In the genomic region with DNA sequence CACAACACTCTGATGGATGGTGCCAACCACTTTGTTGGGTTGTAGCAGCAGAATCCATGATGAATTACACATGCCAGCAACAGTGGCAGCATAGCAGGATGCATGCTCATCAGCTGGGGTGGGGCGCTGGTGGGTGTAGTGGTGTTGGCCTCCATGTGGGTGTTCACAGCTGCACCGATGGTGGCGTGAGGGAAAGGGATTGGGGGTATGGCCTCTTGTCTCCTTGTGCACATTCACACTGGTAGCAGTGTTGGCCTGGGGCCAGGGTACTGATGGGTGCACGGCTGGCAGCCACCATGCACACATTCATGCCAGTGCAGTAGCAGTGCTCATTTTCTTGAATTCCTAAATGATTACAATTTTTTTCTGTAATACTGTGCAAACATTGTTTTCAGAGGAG, we compare ENCODE assay signal across 17 cellular contexts.
DNase-seq lines count a peak whose midpoint lies in the region; ATAC-seq and TF ChIP-seq lines count a peak whose summit lies in the region.
"Had no signal": no experiment of that assay in that cellular context is flagged by ENCODE, and none has a peak within 500 bp of the region (broad histone marks: within the 10 kb centered on the region; RNA-seq: fewer than 3 reads in every experiment).

No MANE protein-coding gene starts in this region.

- no peak overlapping the region for H3K27ac ChIP-seq in H9 (ENCODE audit: insufficient read length, low read depth, low read length)
- H3K27ac ChIP-seq in WERI-Rb-1 = no peak overlapping the region
- no peak overlapping the region for H3K27ac ChIP-seq in neuronal stem cell (replicated peaks; ENCODE audit: low read length)
- no peak overlapping the region for H3K27ac ChIP-seq in spleen
- H3K27ac ChIP-seq: BLaER1 treated with 17β-estradiol and CSF1 and Interleukin-3, amounts not matched to agents 10 nM and 100 nM; SJSA1 had no signal

- no peaks in the 10 kb centered on the region for H3K27me3 Mint-ChIP-seq in H9 (ENCODE audit: low read depth)
- no peaks in the 10 kb centered on the region for H3K27me3 Mint-ChIP-seq in stimulated activated memory B cell treated with anti-CD40 and anti-IgM and Interleukin-4, amounts not matched to agents 10 μg/mL and 1 μg/mL and 100 μg/mL, for 72 hours
- no peaks in the 10 kb centered on the region for H3K27me3 Mint-ChIP-seq in activated CD4-positive, alpha-beta T cell treated with anti-CD3 and anti-CD28 coated beads for 36 hours
- H3K27me3 Mint-ChIP-seq: CD4-positive, alpha-beta memory T cell had no signal

- no peaks in the 10 kb centered on the region for H3K9me3 Mint-ChIP-seq in H9
- H3K9me3 Mint-ChIP-seq in stimulated activated memory B cell treated with anti-CD40 and anti-IgM and Interleukin-4, amounts not matched to agents 10 μg/mL and 1 μg/mL and 100 μg/mL, for 72 hours = peaks cover 10% of the 10 kb centered on the region
- H3K9me3 Mint-ChIP-seq in activated CD4-positive, alpha-beta T cell treated with anti-CD3 and anti-CD28 coated beads for 36 hours (ENCODE audit: low read depth) = peaks cover 3% of the 10 kb centered on the region

- H4K91ac ChIP-seq in H9 (ENCODE audit: insufficient read length, low read depth, low read length) (no peak overlapping the region), neuronal stem cell (ENCODE audit: low read depth, low read length, poor library complexity) (no peak overlapping the region)

- no peaks in the 10 kb centered on the region for H4K20me1 ChIP-seq in H9 (ENCODE audit: control insufficient read depth, insufficient read depth, insufficient read length)
- H4K20me1 ChIP-seq: BLaER1 treated with 17β-estradiol and CSF1 and Interleukin-3, amounts not matched to agents 10 nM and 100 nM had no signal

- DNase-seq in H9 (no peak), WERI-Rb-1 (peak; percentile 3), neuronal stem cell (ENCODE audit: low spot score) (no peak), spleen (peak; percentile 34), OCI-M2 (lab: John Stamatoyannopoulos, UW; ENCODE audit: unreplicated experiment) (no peak)
- DNase-seq in activated CD4-positive, alpha-beta T cell treated with anti-CD3 and anti-CD28 coated beads for 36 hours = no peak
- DNase-seq: Caco-2; CD4-positive, alpha-beta memory T cell; DMS 273 treated with DMSO at 0.1 percent for 48 hours; DMS79 treated with DMSO at 0.1 percent for 48 hours; Karpas-422; NCI-H1417 treated with DMSO at 0.1 percent for 48 hours; NCI-H187; NCI-H2107 had no signal

- H3K56ac ChIP-seq in H9 (ENCODE audit: insufficient read length, low read depth, low read length) = no peak overlapping the region

- no peak overlapping the region for H2BK20ac ChIP-seq in H9 (ENCODE audit: low read depth, low read length, poor library complexity, severe bottlenecking)

- no peaks in the 10 kb centered on the region for H3K23me2 ChIP-seq in H9 (ENCODE audit: insufficient read length, low read depth, low read length, poor library complexity, severe bottlenecking)

- H2BK12ac ChIP-seq in H9 (ENCODE audit: insufficient read length, low read depth, low read length) (no peak overlapping the region), neuronal stem cell (ENCODE audit: low read length) (no peak overlapping the region)

- H3T11ph ChIP-seq in H9 (ENCODE audit: low read length) = no peak overlapping the region

- H3K23ac ChIP-seq in H9 (ENCODE audit: insufficient read length, low read depth, low read length) (no peak overlapping the region), neuronal stem cell (ENCODE audit: low read depth, low read length, poor library complexity) (peak overlapping the region; percentile 25)

- H3K36me3 ChIP-seq in WERI-Rb-1 (no peaks in the 10 kb centered on the region), neuronal stem cell (replicated peaks in 1 of 2; ENCODE audit: control insufficient read depth in 2 of 2, insufficient read depth in 2 of 2, low read length in 2 of 2) (no peaks in the 10 kb centered on the region), spleen (no peaks in the 10 kb centered on the region)
- H3K36me3 ChIP-seq: BLaER1 treated with 17β-estradiol and CSF1 and Interleukin-3, amounts not matched to agents 10 nM and 100 nM; SJSA1 had no signal

- no peaks in the 10 kb centered on the region for H3K4me1 Mint-ChIP-seq in H9
- no peaks in the 10 kb centered on the region for H3K4me1 Mint-ChIP-seq in stimulated activated memory B cell treated with anti-CD40 and anti-IgM and Interleukin-4, amounts not matched to agents 10 μg/mL and 1 μg/mL and 100 μg/mL, for 72 hours
- no peaks in the 10 kb centered on the region for H3K4me1 Mint-ChIP-seq in activated CD4-positive, alpha-beta T cell treated with anti-CD3 and anti-CD28 coated beads for 36 hours
- H3K4me1 Mint-ChIP-seq: CD4-positive, alpha-beta memory T cell had no signal

- H4K8ac ChIP-seq in H9 (replicated peaks; ENCODE audit: insufficient read length, low read depth, low read length) = peak overlapping the region; percentile 50
- H4K8ac ChIP-seq in neuronal stem cell (ENCODE audit: low read depth, low read length) = no peak overlapping the region

- ATAC-seq in stimulated activated memory B cell treated with anti-CD40 and anti-IgM and Interleukin-4, amounts not matched to agents 10 μg/mL and 1 μg/mL and 100 μg/mL, for 72 hours = no peak
- no peak for ATAC-seq in activated CD4-positive, alpha-beta T cell treated with anti-CD3 and anti-CD28 coated beads for 36 hours

- intact Hi-C loops in spleen (cut with DNase I; ENCODE audit: low total_unique reads) = no loop called here
- intact Hi-C loops in activated CD4-positive, alpha-beta T cell treated with anti-CD3 and anti-CD28 coated beads for 36 hours (cut with DNase I, micrococcal nuclease) = no loop called here

- H3K4me2 ChIP-seq in H9 (ENCODE audit: insufficient read depth, insufficient read length, low read length) = no peak overlapping the region
- no peak overlapping the region for H3K4me2 ChIP-seq in neuronal stem cell (ENCODE audit: insufficient read depth, low read length, poor library complexity, severe bottlenecking)

- H4K5ac ChIP-seq in H9 (ENCODE audit: insufficient read length, low read depth, low read length) = no peak overlapping the region

- no CpG with 5 or more reads among the region's 4 CpGs for WGBS in H9 (ENCODE audit: extremely low coverage, insufficient read length, low lambda C conversion rate)
- WGBS in neuronal stem cell (ENCODE audit: extremely low coverage in 2 of 2, insufficient read length in 2 of 2, insufficient replicate concordance in 1 of 2), 2 donors = no CpG with 5 or more reads among the region's 4 CpGs
- WGBS in spleen, 5 donors = 80 to 94% (median 91%) methylated on average over 4 of the region's 4 CpGs

- H2AFZ ChIP-seq in H9 (ENCODE audit: low read length) (no peak overlapping the region), neuronal stem cell (ENCODE audit: low read length) (no peak overlapping the region)

- no peaks in the 10 kb centered on the region for H3K79me1 ChIP-seq in H9 (ENCODE audit: insufficient read depth, low read depth, low read length, poor library complexity, severe bottlenecking)
- no peaks in the 10 kb centered on the region for H3K79me1 ChIP-seq in neuronal stem cell (ENCODE audit: low read depth, low read length)

- H3K36me3 Mint-ChIP-seq in H9 (ENCODE audit: insufficient read depth in 1 of 3, low read depth in 3 of 3) = no peaks in the 10 kb centered on the region
- H3K36me3 Mint-ChIP-seq in stimulated activated memory B cell treated with anti-CD40 and anti-IgM and Interleukin-4, amounts not matched to agents 10 μg/mL and 1 μg/mL and 100 μg/mL, for 72 hours = no peaks in the 10 kb centered on the region
- H3K36me3 Mint-ChIP-seq in activated CD4-positive, alpha-beta T cell treated with anti-CD3 and anti-CD28 coated beads for 36 hours (ENCODE audit: low read depth) = no peaks in the 10 kb centered on the region
- H3K36me3 Mint-ChIP-seq: CD4-positive, alpha-beta memory T cell had no signal

- H2BK120ac ChIP-seq in H9 (ENCODE audit: low read depth, low read length, poor library complexity, severe bottlenecking) = no peak overlapping the region
- no peak overlapping the region for H2BK120ac ChIP-seq in neuronal stem cell (ENCODE audit: low read depth, low read length)

- no peak overlapping the region for H2BK5ac ChIP-seq in H9 (ENCODE audit: insufficient read length, low read length)
- H2BK5ac ChIP-seq in neuronal stem cell (ENCODE audit: low read length) = no peak overlapping the region

- H2AK5ac ChIP-seq in H9 (ENCODE audit: insufficient read length, low read length) (no peak overlapping the region), neuronal stem cell (ENCODE audit: low read depth, low read length) (no peak overlapping the region)

- H3K79me2 ChIP-seq in H9 (ENCODE audit: insufficient read depth, low read length) = no peaks in the 10 kb centered on the region

- no peak for TF ChIP-seq POLR2A in spleen (IDR thresholded peaks at IDR 0.05)

- H3K14ac ChIP-seq in H9 (ENCODE audit: insufficient read depth, low read length) = no peak overlapping the region; the same call in 1 of the 2 replicates
- H3K14ac ChIP-seq in neuronal stem cell (ENCODE audit: low read length) = no peak overlapping the region

- H3K4ac ChIP-seq in H9 (ENCODE audit: low read depth, low read length) (no peak overlapping the region), neuronal stem cell (ENCODE audit: low read length) (no peak overlapping the region)

- H3K4me1 ChIP-seq in H9 (ENCODE audit: insufficient read depth, low read length) (no peaks in the 10 kb centered on the region), neuronal stem cell (ENCODE audit: control insufficient read depth in 2 of 2, insufficient read depth in 1 of 2, low read depth in 1 of 2, low read length in 2 of 2) (no peaks in the 10 kb centered on the region), spleen (no peaks in the 10 kb centered on the region)
- H3K4me1 ChIP-seq: Caco-2, SJSA1 had no signal

- no peak overlapping the region for H3K27ac Mint-ChIP-seq in H9
- no peak overlapping the region for H3K27ac Mint-ChIP-seq in stimulated activated memory B cell treated with anti-CD40 and anti-IgM and Interleukin-4, amounts not matched to agents 10 μg/mL and 1 μg/mL and 100 μg/mL, for 72 hours
- H3K27ac Mint-ChIP-seq in activated CD4-positive, alpha-beta T cell treated with anti-CD3 and anti-CD28 coated beads for 36 hours = no peak overlapping the region
- H3K27ac Mint-ChIP-seq: CD4-positive, alpha-beta memory T cell had no signal

- H2BK15ac ChIP-seq in H9 (ENCODE audit: low read depth, low read length) (no peak overlapping the region; the same call in 1 of the 2 replicates), neuronal stem cell (ENCODE audit: low read length) (no peak overlapping the region)

- no peak overlapping the region for H3K4me3 Mint-ChIP-seq in H9
- no peak overlapping the region for H3K4me3 Mint-ChIP-seq in stimulated activated memory B cell treated with anti-CD40 and anti-IgM and Interleukin-4, amounts not matched to agents 10 μg/mL and 1 μg/mL and 100 μg/mL, for 72 hours
- H3K4me3 Mint-ChIP-seq in activated CD4-positive, alpha-beta T cell treated with anti-CD3 and anti-CD28 coated beads for 36 hours = no peak overlapping the region
- H3K4me3 Mint-ChIP-seq: CD4-positive, alpha-beta memory T cell had no signal

- POLR2A ChIA-PET in activated CD4-positive, alpha-beta T cell treated with anti-CD3 and anti-CD28 coated beads for 36 hours (lab: Charles Lee) = no interaction called here

- CTCF ChIA-PET in activated CD4-positive, alpha-beta T cell treated with anti-CD3 and anti-CD28 coated beads for 36 hours (lab: Charles Lee) = no interaction called here

- TF ChIP-seq CTCF in H9 (conservative IDR thresholded peaks at IDR 0.05) (no peak), WERI-Rb-1 (IDR thresholded peaks at IDR 0.05; ENCODE audit: low read depth, low read length) (no peak), spleen (IDR thresholded peaks at IDR 0.05 in 8 of 11, conservative IDR thresholded peaks at IDR 0.05 in 3 of 11) (no peak)

- no peak overlapping the region for H3K9ac ChIP-seq in H9 (ENCODE audit: extremely low read depth, insufficient read length, low read length)
- no peak overlapping the region for H3K9ac ChIP-seq in neuronal stem cell (ENCODE audit: low read depth, low read length, poor library complexity)
- H3K9ac ChIP-seq: BLaER1 treated with 17β-estradiol and CSF1 and Interleukin-3, amounts not matched to agents 10 nM and 100 nM had no signal

- no peaks in the 10 kb centered on the region for H3K9me3 ChIP-seq in H9 (ENCODE audit: control insufficient read depth, low read depth, low read length)
- H3K9me3 ChIP-seq in WERI-Rb-1 (ENCODE audit: severe bottlenecking) = no peaks in the 10 kb centered on the region
- no peaks in the 10 kb centered on the region for H3K9me3 ChIP-seq in neuronal stem cell (replicated peaks in 1 of 2; ENCODE audit: control insufficient read depth in 2 of 2, insufficient read depth in 1 of 2, low read depth in 1 of 2, low read length in 2 of 2)
- H3K9me3 ChIP-seq in spleen = peaks cover 0 to 7% (median 0%) of the 10 kb centered on the region in 8 donors
- H3K9me3 ChIP-seq: BLaER1 treated with 17β-estradiol and CSF1 and Interleukin-3, amounts not matched to agents 10 nM and 100 nM; Caco-2; SJSA1 had no signal

- H3K27me3 ChIP-seq in H9 (ENCODE audit: insufficient read depth, low read length) = no peaks in the 10 kb centered on the region
- H3K27me3 ChIP-seq in WERI-Rb-1 (ENCODE audit: insufficient read depth, low read depth, severe bottlenecking) = no peaks in the 10 kb centered on the region
- H3K27me3 ChIP-seq in neuronal stem cell (ENCODE audit: control insufficient read depth in 3 of 3, insufficient read depth in 3 of 3, low read depth in 1 of 3, low read length in 3 of 3) = no peaks in the 10 kb centered on the region
- H3K27me3 ChIP-seq in spleen (replicated peaks in 1 of 7) = no peaks in the 10 kb centered on the region
- H3K27me3 ChIP-seq: BLaER1 treated with 17β-estradiol and CSF1 and Interleukin-3, amounts not matched to agents 10 nM and 100 nM; SJSA1 had no signal

- H3K18ac ChIP-seq in H9 (ENCODE audit: insufficient read length, low read depth, low read length) = no peak overlapping the region
- H3K18ac ChIP-seq in neuronal stem cell (ENCODE audit: low read length) = peak overlapping the region; percentile 70

- H3K4me3 ChIP-seq in WERI-Rb-1 (ENCODE audit: low read depth, low read length) = no peak overlapping the region
- H3K4me3 ChIP-seq in neuronal stem cell (ENCODE audit: low read length in 2 of 2) = no peak overlapping the region
- no peak overlapping the region for H3K4me3 ChIP-seq in spleen
- H3K4me3 ChIP-seq: BLaER1 treated with 17β-estradiol and CSF1 and Interleukin-3, amounts not matched to agents 10 nM and 100 nM; SJSA1 had no signal

Comparison
In these comparisons a context has a peak if more than half of its experiments do, and no peak if none do; other contexts are left out.
1. DNase-seq: peak in WERI-Rb-1 (single experiment) and spleen (single experiment); none in H9 (single experiment), neuronal stem cell (single experiment), OCI-M2 (single experiment) and activated CD4-positive, alpha-beta T cell treated with anti-CD3 and anti-CD28 coated beads for 36 hours (single experiment).